ENCODE assay signal across 7 cellular contexts in genomic region chr19:52637718-52638585, GRCh38. TPM values are rescaled to one million over a fixed set of nuclear protein-coding genes. Genes with fewer than 3 reads are reported as not detected.
DNase-seq lines count a peak whose midpoint lies in the region; ATAC-seq and TF ChIP-seq lines count a peak whose summit lies in the region.

ZNF83 (minus strand) TSS chr19:52638355.

- peak within 1 kb of the TSS; percentile 98 for H3K27ac Mint-ChIP-seq in activated B cell treated with CpG ODN at 0.5 μM for 24 hours

- H3K27ac ChIP-seq in caudate nucleus (ENCODE audit: low read depth, low read length) (no peak within 1 kb of the TSS), spleen (peak within 1 kb of the TSS; percentile 89 to 93 (median 92))

- peaks cover 15% of the 10 kb centered on the region for H3K4me1 Mint-ChIP-seq in activated B cell treated with CpG ODN at 0.5 μM for 24 hours

- H3K9me3 ChIP-seq in spleen, result peaks cover 0 to 41% (median 5%) of the 10 kb centered on the region in 8 donors

- H3K36me3 Mint-ChIP-seq in activated B cell treated with CpG ODN at 0.5 μM for 24 hours (ENCODE audit: low read depth), result peaks cover 25% of the 10 kb centered on the region

- H3K4me3 ChIP-seq in spleen, result peak within 1 kb of the TSS; percentile 41 to 80 (median 70)

- intact Hi-C loops in activated B cell treated with CpG ODN at 0.5 μM for 24 hours (cut with micrococcal nuclease), result loop anchor here (1.0 to 10.0 kb wide), 9 partner anchors 37 to 1464 kb away; partner anchors contain the start of genes NDUFA3, OSCAR, ZNF320 and ZNF600
- intact Hi-C loops in spleen (cut with DNase I; ENCODE audit: low total_unique reads), result loop anchor here (5.0 kb wide), 1 partner anchor 36 kb away; no protein-coding TSS in a partner anchor

- DNase-seq in NCI-H2196 (lab: John Stamatoyannopoulos, UW; ENCODE audit: unreplicated experiment) (peak; percentile 93), activated B cell treated with CpG ODN at 0.5 μM for 24 hours (peak; percentile 89), caudate nucleus (lab: John Stamatoyannopoulos, UW) (peak; percentile 45 to 97 (median 88)), inferior parietal cortex (ENCODE audit: extremely low spot score) (peak; percentile 84), spleen (peak; percentile 98)

- ATAC-seq in GM18517 (IDR thresholded peaks at IDR 0.05; ENCODE audit: unreplicated experiment), result peak; percentile 73
- peak; percentile 57 for ATAC-seq in HG03060 (IDR thresholded peaks at IDR 0.05; ENCODE audit: low read depth, unreplicated experiment)
- ATAC-seq in activated B cell treated with CpG ODN at 0.5 μM for 24 hours (ENCODE audit: low read depth), result peak; percentile 94

- peak within 1 kb of the TSS; percentile 95 for H3K4me3 Mint-ChIP-seq in activated B cell treated with CpG ODN at 0.5 μM for 24 hours

- TF ChIP-seq CTCF in activated B cell treated with CpG ODN at 0.5 μM for 24 hours (IDR thresholded peaks at IDR 0.05) (no peak), spleen (IDR thresholded peaks at IDR 0.05 in 8 of 11, conservative IDR thresholded peaks at IDR 0.05 in 3 of 11) (no peak)

- TF ChIP-seq POLR2A in spleen (IDR thresholded peaks at IDR 0.05), result peak in 2 of 3 donors; percentile 10 to 61

- peaks cover 5% of the 10 kb centered on the region for H3K9me3 Mint-ChIP-seq in activated B cell treated with CpG ODN at 0.5 μM for 24 hours

- POLR2A ChIA-PET in activated B cell treated with CpG ODN at 0.5 μM for 24 hours (lab: Charles Lee), result interaction anchor here (0.6 to 1.3 kb wide), 7 partner anchors 14 to 1473 kb away, joined by 3 to 12 read pairs (median 3); partner anchors contain the start of genes PPP2R1A, ZNF765 and ZNF836

- H3K36me3 ChIP-seq in spleen, result peaks cover 0 to 24% (median 4%) of the 10 kb centered on the region in 6 donors

- H3K27me3 Mint-ChIP-seq in activated B cell treated with CpG ODN at 0.5 μM for 24 hours, result no peaks in the 10 kb centered on the region

- CTCF ChIA-PET in activated B cell treated with CpG ODN at 0.5 μM for 24 hours (lab: Charles Lee), result no interaction called here

- 0 to 1% (median 1%) methylated on average over 51 to 55 of the region's 55 CpGs for WGBS in spleen, 5 donors

- peaks cover 4 to 35% (median 18%) of the 10 kb centered on the region in 6 donors for H3K4me1 ChIP-seq in spleen

- H3K27me3 ChIP-seq in spleen (replicated peaks in 1 of 7), result no peaks in the 10 kb centered on the region

RNA-seq across cellular contexts. Expression of gene ZNF83, which starts in this region (rescaled TPM):
- 42.3 and 49.4 TPM in 2 replicates for total RNA-seq in activated B cell treated with CpG ODN at 0.5 μM for 24 hours
- total RNA-seq in spleen, result 10 to 100 TPM; 31.8 to 87.7 (median 65.9) TPM
- 10 to 100 TPM; 38.4 to 58.8 (median 49.3) TPM for polyA plus RNA-seq in spleen
